8 cellular contexts compared by ENCODE assay signal in genomic region chr6:96898241-96898851, GRCh38. TPM values are rescaled to one million over a fixed set of nuclear protein-coding genes. Genes with fewer than 3 reads are reported as not detected.
DNase-seq lines count a peak whose midpoint lies in the region; ATAC-seq and TF ChIP-seq lines count a peak whose summit lies in the region.

No MANE protein-coding gene starts in this region.

- no peak for ATAC-seq in GM19467 (IDR thresholded peaks at IDR 0.05; ENCODE audit: unreplicated experiment)

- TF ChIP-seq EP300 in suprapubic skin (IDR thresholded peaks at IDR 0.05) = peak; percentile 27

- no peaks in the 10 kb centered on the region for H3K9me3 ChIP-seq in suprapubic skin

- H3K27ac ChIP-seq in angular gyrus (ENCODE audit: low read depth, low read length) (peak overlapping the region; percentile 89), suprapubic skin (peak overlapping the region; percentile 86)

- peak overlapping the region; percentile 80 for H3K4me3 ChIP-seq in LNCaP clone FGC (ENCODE audit: low read depth, low read length)
- peak overlapping the region; percentile 95 for H3K4me3 ChIP-seq in suprapubic skin

- peaks cover 34% of the 10 kb centered on the region for H3K4me1 ChIP-seq in suprapubic skin

- WGBS in suprapubic skin = 4% methylated on average over 10 of the region's 10 CpGs

- TF ChIP-seq CTCF in LNCaP clone FGC (IDR thresholded peaks at IDR 0.05; ENCODE audit: control insufficient read depth, extremely low read depth, insufficient read depth) = no peak
- TF ChIP-seq CTCF in suprapubic skin (IDR thresholded peaks at IDR 0.05) = no peak

- DNase-seq in DMS53 treated with DMSO at 0.1 percent for 48 hours (lab: John Stamatoyannopoulos, UW; ENCODE audit: unreplicated experiment) (peak; percentile 58), LNCaP clone FGC (ENCODE audit: low read depth) (no peak), kidney tubule cell (ENCODE audit: low spot score) (peak; percentile 31), suprapubic skin (ENCODE audit: low spot score in 2 of 2) (no peak), occipital lobe (lab: John Stamatoyannopoulos, UW) (no peak)
- no peak for DNase-seq in stimulated activated naive CD4-positive, alpha-beta T cell treated with Interleukin-2 at 50 U/mL for 16 hours (lab: John Stamatoyannopoulos, UW)

- H3K36me3 ChIP-seq in suprapubic skin = peaks cover 14% of the 10 kb centered on the region

- no peak for TF ChIP-seq POLR2A in suprapubic skin (IDR thresholded peaks at IDR 0.05)

- H3K27me3 ChIP-seq in suprapubic skin = no peaks in the 10 kb centered on the region

RNA-seq across cellular contexts. Expression of gene NDUFAF4, which starts 0.7 kb away (rescaled TPM):
- total RNA-seq in suprapubic skin = 10 to 100 TPM; 12.1 to 31.1 (median 19.0) TPM
- total RNA-seq in occipital lobe = 40.1 TPM

RNA-seq across cellular contexts. Expression of gene KLHL32, which starts 26.2 kb away (rescaled TPM):
- total RNA-seq in suprapubic skin (under 1 TPM in 1 of 4 donors, not detected in 3; 0.48 TPM), occipital lobe (44.9 TPM)

Comparison
In these comparisons a context has a peak if more than half of its experiments do, and no peak if none do; other contexts are left out.
1. DNase-seq: peak in DMS53 treated with DMSO at 0.1 percent for 48 hours (single experiment) and kidney tubule cell (single experiment); none in LNCaP clone FGC (single experiment), suprapubic skin (0 of 2), occipital lobe (single experiment) and stimulated activated naive CD4-positive, alpha-beta T cell treated with Interleukin-2 at 50 U/mL for 16 hours (single experiment).
2. RNA of gene KLHL32, which starts 26.2 kb away (total RNA-seq): 44.9 TPM in occipital lobe (single experiment); 0.48 TPM in suprapubic skin; every median in the first group is over 10 times any median in the second.